In genomic region chr7:2999078-2999500, GRCh38 we compare ENCODE assay signal across 19 cellular contexts. TPM values are rescaled to one million over a fixed set of nuclear protein-coding genes. Genes with fewer than 3 reads are reported as not detected.
A peak's percentile ranks its signal among the peaks of the same experiment; 100 is the strongest.
DNase-seq lines count a peak whose midpoint lies in the region; ATAC-seq, FAIRE-seq and TF ChIP-seq lines count a peak whose summit lies in the region.
"Had no signal": no experiment of that assay in that cellular context is flagged by ENCODE, and none has a peak within 500 bp of the region (broad histone marks: within the 10 kb centered on the region; RNA-seq: fewer than 3 reads in every experiment).

No MANE protein-coding gene starts in this region.

- H4K20me1 ChIP-seq in endothelial cell of umbilical vein (replicated peaks; ENCODE audit: control insufficient read depth, extremely low read depth, insufficient read depth, low read length): no peaks in the 10 kb centered on the region
- H4K20me1 ChIP-seq: BLaER1 had no signal

- H3K27me3 Mint-ChIP-seq in natural killer cell treated with Interleukin-12 subunit alpha and Interleukin-12 subunit beta and Interleukin-15 and Interleukin-18, amount 100 ng/mL, for 72 hours: no peaks in the 10 kb centered on the region
- H3K27me3 Mint-ChIP-seq: activated CD4-positive, alpha-beta T cell treated with anti-CD3 and anti-CD28 coated beads, Interleukin-2, amount 10 ng/mL, durations not matched to agents 7 days and 5 days; IgD-negative memory B cell had no signal

- H3K27me3 ChIP-seq in endothelial cell of umbilical vein (ENCODE audit: control insufficient read depth in 2 of 2, insufficient read depth in 2 of 2, low read length in 2 of 2): no peaks in the 10 kb centered on the region
- H3K27me3 ChIP-seq: ascending aorta, BLaER1, MG63, pancreas, upper lobe of left lung had no signal

- peak; percentile 87 for FAIRE-seq in endothelial cell of umbilical vein (lab: Jason Lieb, UNC)
- FAIRE-seq: G401.6, pancreas had no signal

- no peaks in the 10 kb centered on the region for H3K79me2 ChIP-seq in endothelial cell of umbilical vein (ENCODE audit: control insufficient read depth, insufficient read depth, low read length)

- CTCF ChIA-PET in endothelial cell of umbilical vein (lab: Charles Lee): interaction anchor here (1.2 kb wide), 2 partner anchors 8 to 21 kb away, joined by 3 read pairs; no protein-coding TSS in a partner anchor

- H3K9me3 Mint-ChIP-seq in natural killer cell treated with Interleukin-12 subunit alpha and Interleukin-12 subunit beta and Interleukin-15 and Interleukin-18, amount 100 ng/mL, for 72 hours: no peaks in the 10 kb centered on the region

- peaks cover 12% of the 10 kb centered on the region for H3K36me3 Mint-ChIP-seq in natural killer cell treated with Interleukin-12 subunit alpha and Interleukin-12 subunit beta and Interleukin-15 and Interleukin-18, amount 100 ng/mL, for 72 hours

- H2AFZ ChIP-seq in endothelial cell of umbilical vein (ENCODE audit: low read depth, low read length): no peak overlapping the region

- H3K4me2 ChIP-seq in endothelial cell of umbilical vein (ENCODE audit: insufficient read depth, low read length): peak overlapping the region; percentile 40
- H3K4me2 ChIP-seq: BLaER1 had no signal

- H3K9ac ChIP-seq in endothelial cell of umbilical vein (replicated peaks; ENCODE audit: extremely low read depth, insufficient read depth, low read length): no peak overlapping the region
- H3K9ac ChIP-seq: BLaER1 had no signal

- H3K36me3 ChIP-seq in endothelial cell of umbilical vein (ENCODE audit: control insufficient read depth in 2 of 2, extremely low read depth in 1 of 2, insufficient read depth in 2 of 2, low read length in 2 of 2): no peaks in the 10 kb centered on the region
- H3K36me3 ChIP-seq: ascending aorta, MG63, pancreas, upper lobe of left lung had no signal

- peak overlapping the region; percentile 60 for H3K27ac ChIP-seq in endothelial cell of umbilical vein (ENCODE audit: insufficient read depth, low read depth, low read length)
- H3K27ac ChIP-seq: ascending aorta, BLaER1, pancreas, upper lobe of left lung had no signal

- BruUV-seq in endothelial cell of umbilical vein (replicated peaks; lab: Mats Ljungman, UMichigan): TSS peak; percentile 62

- H3K4me1 Mint-ChIP-seq in natural killer cell treated with Interleukin-12 subunit alpha and Interleukin-12 subunit beta and Interleukin-15 and Interleukin-18, amount 100 ng/mL, for 72 hours (ENCODE audit: low read depth in 2 of 2): peaks cover 14 to 44% of the 10 kb centered on the region in 2 donors

- no peak overlapping the region for H3K4me3 ChIP-seq in endothelial cell of umbilical vein (replicated peaks in 1 of 3; ENCODE audit: insufficient read depth in 1 of 3, low read depth in 1 of 3, low read length in 3 of 3)
- H3K4me3 ChIP-seq: ascending aorta, BLaER1, MG63, pancreas, upper lobe of left lung had no signal

- POLR2A ChIA-PET in endothelial cell of umbilical vein (lab: Charles Lee): no interaction called here

- peak overlapping the region; percentile 48 to 76 for H3K27ac Mint-ChIP-seq in natural killer cell treated with Interleukin-12 subunit alpha and Interleukin-12 subunit beta and Interleukin-15 and Interleukin-18, amount 100 ng/mL, for 72 hours
- H3K27ac Mint-ChIP-seq: activated CD4-positive, alpha-beta T cell treated with anti-CD3 and anti-CD28 coated beads, Interleukin-2, amount 10 ng/mL, durations not matched to agents 7 days and 5 days had no signal

- H3K4me1 ChIP-seq in endothelial cell of umbilical vein (ENCODE audit: control insufficient read depth, extremely low read depth, insufficient read depth, low read length): peaks cover 17% of the 10 kb centered on the region
- H3K4me1 ChIP-seq: ascending aorta, BLaER1, pancreas, upper lobe of left lung had no signal

- dilution Hi-C loops in endothelial cell of umbilical vein (cut with MboI; ENCODE audit: extremely low pct_ligation_motif_present, low sequenced_read_pairs): no loop called here

- no peaks in the 10 kb centered on the region for H3K9me3 ChIP-seq in endothelial cell of umbilical vein (replicated peaks; ENCODE audit: control insufficient read depth, insufficient read depth, low read length)
- H3K9me3 ChIP-seq: ascending aorta, MG63, pancreas, upper lobe of left lung had no signal

- intact Hi-C loops in endothelial cell of umbilical vein (cut with micrococcal nuclease): loop anchor here (1.0 kb wide), 1 partner anchor 44 kb away; the partner anchor contains the start of gene CARD11

- H3K9me1 ChIP-seq in endothelial cell of umbilical vein (replicated peaks; ENCODE audit: control insufficient read depth, extremely low read depth, insufficient read depth, low read length): no peaks in the 10 kb centered on the region

- no peak for TF ChIP-seq POLR2A in endothelial cell of umbilical vein (IDR thresholded peaks at IDR 0.05; ENCODE audit: low read depth, low read length)

- ATAC-seq in natural killer cell treated with Interleukin-12 subunit alpha and Interleukin-12 subunit beta and Interleukin-15 and Interleukin-18, amount 100 ng/mL, for 72 hours: no peak
- ATAC-seq in GM18873 (IDR thresholded peaks at IDR 0.05; ENCODE audit: low FRiP score, unreplicated experiment): no peak
- ATAC-seq: pancreas had no signal

- no peak for TF ChIP-seq CTCF in endothelial cell of umbilical vein (IDR thresholded peaks at IDR 0.05; ENCODE audit: extremely low read depth in 1 of 2, insufficient read depth in 1 of 2, low read depth in 1 of 2, low read length in 2 of 2)

- no peak overlapping the region for H3K4me3 Mint-ChIP-seq in natural killer cell treated with Interleukin-12 subunit alpha and Interleukin-12 subunit beta and Interleukin-15 and Interleukin-18, amount 100 ng/mL, for 72 hours
- H3K4me3 Mint-ChIP-seq: activated CD4-positive, alpha-beta T cell treated with anti-CD3 and anti-CD28 coated beads, Interleukin-2, amount 10 ng/mL, durations not matched to agents 7 days and 5 days had no signal

- peak; percentile 7 for DNase-seq in activated CD4-positive, CD25-positive, alpha-beta regulatory T cell treated with anti-CD3 and anti-CD28 coated beads, Interleukin-2, amount 50 U/mL, for 72 hours
- no peak for DNase-seq in activated CD4-positive, CD25-positive, alpha-beta regulatory T cell (lab: John Stamatoyannopoulos, UW)
- DNase-seq in HT1080 (ENCODE audit: low read depth): peak; percentile 28
- DNase-seq in endothelial cell of umbilical vein (ENCODE audit: low read depth, low spot score): peak; percentile 75
- no peak for DNase-seq in natural killer cell treated with Interleukin-12 subunit alpha and Interleukin-12 subunit beta and Interleukin-15 and Interleukin-18, amount 100 ng/mL, for 72 hours (ENCODE audit: low spot score)
- no peak for DNase-seq in stimulated activated CD4-positive, alpha-beta T cell treated with anti-CD3 and anti-CD28 coated beads, Interleukin-4, amount 100 ng/mL, for 24 hours
- no peak for DNase-seq in stimulated activated CD4-positive, alpha-beta T cell treated with anti-CD3 and anti-CD28 coated beads, Interleukin-12 subunit alpha, Interleukin-12 subunit beta, amount 100 ng/mL, for 4 hours
- DNase-seq: 8988T; activated CD4-positive, alpha-beta T cell treated with anti-CD3 and anti-CD28 coated beads, Interleukin-2, amount 10 ng/mL, durations not matched to agents 7 days and 5 days; H7; MG63; NCI-H146; upper lobe of left lung had no signal

TF ChIP-seq in endothelial cell of umbilical vein, 7 proteins besides CTCF, POLR2A, EP300 and RAD21:
- TF ChIP-seq FOS (IDR thresholded peaks at IDR 0.05; ENCODE audit: borderline replicate concordance, insufficient read depth, low read length) (peak; percentile 82), EZH2 (IDR thresholded peaks at IDR 0.05; ENCODE audit: borderline replicate concordance, low read depth, low read length, severe bottlenecking) (no peak), GATA2 (IDR thresholded peaks at IDR 0.05; ENCODE audit: insufficient read depth, insufficient read length, low read depth, low read length) (peak; percentile 27), JUN (IDR thresholded peaks at IDR 0.05; ENCODE audit: borderline replicate concordance, insufficient read depth, insufficient read length, low read depth) (peak; percentile 25), POLR2AphosphoS5 (IDR thresholded peaks at IDR 0.05; ENCODE audit: insufficient read depth, low read depth, low read length) (peak; percentile 18), MYC (IDR thresholded peaks at IDR 0.05; ENCODE audit: low read depth, low read length) (no peak)
- TF ChIP-seq, protein P1, sequence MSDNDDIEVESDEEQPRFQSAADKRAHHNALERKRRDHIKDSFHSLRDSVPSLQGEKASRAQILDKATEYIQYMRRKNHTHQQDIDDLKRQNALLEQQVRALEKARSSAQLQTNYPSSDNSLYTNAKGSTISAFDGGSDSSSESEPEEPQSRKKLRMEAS (IDR thresholded peaks at IDR 0.05; ENCODE audit: insufficient read depth, insufficient read length): no peak

RNA-seq across cellular contexts. Expression of gene CARD11, which starts 44.6 kb away (rescaled TPM):
- 0.17 and 0.43 TPM in 2 replicates for total RNA-seq in HT1080 (2014; rRNA removed; shearing (Covaris generic))
- polyA plus RNA-seq in HT1080 (2015; cell fraction: cytosol; rRNA removed): 0.01 TPM in 1 of 2 replicates, not detected in the other
- polyA plus RNA-seq in HT1080 (2015; cell fraction: nucleus; rRNA removed): not detected in 2 replicates
- 32.0 and 41.8 TPM in 2 replicates for total RNA-seq in endothelial cell of umbilical vein
- polyA plus RNA-seq in endothelial cell of umbilical vein: 20.4 and 20.5 TPM in 2 replicates
- 24.3 and 26.6 TPM in 2 replicates for polyA plus RNA-seq in endothelial cell of umbilical vein (2011; cell fraction: cytosol; rRNA removed)
- polyA plus RNA-seq in endothelial cell of umbilical vein (2011; cell fraction: nucleus; rRNA removed): 33.5 and 33.9 TPM in 2 replicates
- polyA plus RNA-seq in endothelial cell of umbilical vein (2012): 28.0 and 37.8 TPM in 2 replicates
- polyA minus RNA-seq in endothelial cell of umbilical vein: 25.3 and 35.1 TPM in 2 replicates
- polyA minus RNA-seq in endothelial cell of umbilical vein (2011; cell fraction: cytosol; rRNA and poly(A)+ RNA removed): not detected
- polyA minus RNA-seq in endothelial cell of umbilical vein (2011; cell fraction: nucleus; rRNA and poly(A)+ RNA removed): 9.3 and 10.7 TPM in 2 replicates
- 10 to 100 TPM; 79.3 to 80.8 TPM for total RNA-seq in natural killer cell treated with Interleukin-12 subunit alpha and Interleukin-12 subunit beta and Interleukin-15 and Interleukin-18, amount 100 ng/mL, for 72 hours

Comparison
In these comparisons a context has a peak if more than half of its experiments do, and no peak if none do; other contexts are left out.
1. DNase-seq: peak in activated CD4-positive, CD25-positive, alpha-beta regulatory T cell treated with anti-CD3 and anti-CD28 coated beads, Interleukin-2, amount 50 U/mL, for 72 hours (single experiment), HT1080 (single experiment) and endothelial cell of umbilical vein (single experiment); none in activated CD4-positive, CD25-positive, alpha-beta regulatory T cell (0 of 4), natural killer cell treated with Interleukin-12 subunit alpha and Interleukin-12 subunit beta and Interleukin-15 and Interleukin-18, amount 100 ng/mL, for 72 hours (single experiment), stimulated activated CD4-positive, alpha-beta T cell treated with anti-CD3 and anti-CD28 coated beads, Interleukin-4, amount 100 ng/mL, for 24 hours (single experiment) and stimulated activated CD4-positive, alpha-beta T cell treated with anti-CD3 and anti-CD28 coated beads, Interleukin-12 subunit alpha, Interleukin-12 subunit beta, amount 100 ng/mL, for 4 hours (single experiment).
2. RNA of gene CARD11, which starts 44.6 kb away (total RNA-seq): 79.3 to 80.8 TPM in natural killer cell treated with Interleukin-12 subunit alpha and Interleukin-12 subunit beta and Interleukin-15 and Interleukin-18, amount 100 ng/mL, for 72 hours and 32.0 to 41.8 TPM in endothelial cell of umbilical vein; 0.17 to 0.43 TPM in HT1080; every median in the first group is over 10 times any median in the second.